In genomic region chr14:35349966-35350365, GRCh38 we compare ENCODE assay signal across 2 cellular contexts.
TF ChIP-seq lines count a peak whose summit lies in the region.

No MANE protein-coding gene starts in this region.

TF ChIP-seq in A549, 52 proteins besides CTCF, POLR2A, EP300 and RAD21:
- TF ChIP-seq TFCP2L1 (CRISPR knock-in tag; IDR thresholded peaks at IDR 0.05) (no peak), HEYL (CRISPR knock-in tag; IDR thresholded peaks at IDR 0.05) (no peak), BCL3 (IDR thresholded peaks at IDR 0.05) (no peak), HDAC2 (IDR thresholded peaks at IDR 0.05) (no peak), RFX5 (IDR thresholded peaks at IDR 0.05) (no peak), RARB (CRISPR knock-in tag; IDR thresholded peaks at IDR 0.05) (no peak), ESRRA (IDR thresholded peaks at IDR 0.05; ENCODE audit: borderline replicate concordance, low read length) (no peak), HOXB13 (CRISPR knock-in tag; IDR thresholded peaks at IDR 0.05; ENCODE audit: low read depth) (no peak), NR3C1 (IDR thresholded peaks at IDR 0.05) (no peak), FOSL2 (IDR thresholded peaks at IDR 0.05) (no peak), FOSL2 (CRISPR knock-in tag; IDR thresholded peaks at IDR 0.05) (no peak), CHD4 (IDR thresholded peaks at IDR 0.05; ENCODE audit: borderline replicate concordance) (no peak), JUNB (IDR thresholded peaks at IDR 0.05) (no peak), USF2 (IDR thresholded peaks at IDR 0.05) (no peak), CBX8 (IDR thresholded peaks at IDR 0.05) (no peak), SREBF2 (IDR thresholded peaks at IDR 0.05) (no peak)

TF ChIP-seq in K562, 482 proteins besides CTCF, POLR2A, EP300 and RAD21:
- no peak for TF ChIP-seq C11orf30 (IDR thresholded peaks at IDR 0.05; ENCODE audit: low read depth)
- no peak for TF ChIP-seq TAF1 (IDR thresholded peaks at IDR 0.05; ENCODE audit: control insufficient read depth, extremely low read depth, insufficient read depth, low read length, severe bottlenecking)
- no peak for TF ChIP-seq NR4A1 (CRISPR knock-in tag; IDR thresholded peaks at IDR 0.05)
- TF ChIP-seq NR4A1 (tag; IDR thresholded peaks at IDR 0.05) = no peak
- TF ChIP-seq MECOM (CRISPR knock-in tag; IDR thresholded peaks at IDR 0.05) = no peak
- TF ChIP-seq NFYB (IDR thresholded peaks at IDR 0.05; ENCODE audit: extremely low read depth, insufficient read length) = no peak
- TF ChIP-seq XRCC3 (IDR thresholded peaks at IDR 0.05) = no peak
- TF ChIP-seq ATF2 (CRISPR knock-in tag; IDR thresholded peaks at IDR 0.05) = no peak
- no peak for TF ChIP-seq POLR2AphosphoS5 (IDR thresholded peaks at IDR 0.05; ENCODE audit: control insufficient read depth, insufficient read depth, low read depth, low read length)
- no peak for TF ChIP-seq KLF13 (tag; IDR thresholded peaks at IDR 0.05; ENCODE audit: borderline replicate concordance, low read depth)
- TF ChIP-seq E2F5 (CRISPR knock-in tag; IDR thresholded peaks at IDR 0.05) = no peak
- no peak for TF ChIP-seq ZNF79 (CRISPR knock-in tag; IDR thresholded peaks at IDR 0.05; ENCODE audit: low read depth)
- TF ChIP-seq ZNF445 (CRISPR knock-in tag; IDR thresholded peaks at IDR 0.05; ENCODE audit: low read depth) = no peak
- TF ChIP-seq, protein P1, sequence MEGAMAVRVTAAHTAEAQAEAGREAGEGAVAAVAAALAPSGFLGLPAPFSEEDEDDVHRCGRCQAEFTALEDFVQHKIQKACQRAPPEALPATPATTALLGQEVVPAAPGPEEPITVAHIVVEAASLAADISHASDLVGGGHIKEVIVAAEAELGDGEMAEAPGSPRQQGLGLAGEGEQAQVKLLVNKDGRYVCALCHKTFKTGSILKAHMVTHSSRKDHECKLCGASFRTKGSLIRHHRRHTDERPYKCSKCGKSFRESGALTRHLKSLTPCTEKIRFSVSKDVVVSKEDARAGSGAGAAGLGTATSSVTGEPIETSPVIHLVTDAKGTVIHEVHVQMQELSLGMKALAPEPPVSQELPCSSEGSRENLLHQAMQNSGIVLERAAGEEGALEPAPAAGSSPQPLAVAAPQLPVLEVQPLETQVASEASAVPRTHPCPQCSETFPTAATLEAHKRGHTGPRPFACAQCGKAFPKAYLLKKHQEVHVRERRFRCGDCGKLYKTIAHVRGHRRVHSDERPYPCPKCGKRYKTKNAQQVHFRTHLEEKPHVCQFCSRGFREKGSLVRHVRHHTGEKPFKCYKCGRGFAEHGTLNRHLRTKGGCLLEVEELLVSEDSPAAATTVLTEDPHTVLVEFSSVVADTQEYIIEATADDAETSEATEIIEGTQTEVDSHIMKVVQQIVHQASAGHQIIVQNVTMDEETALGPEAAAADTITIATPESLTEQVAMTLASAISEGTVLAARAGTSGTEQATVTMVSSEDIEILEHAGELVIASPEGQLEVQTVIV (CRISPR knock-in tag; IDR thresholded peaks at IDR 0.05; ENCODE audit: borderline replicate concordance) = no peak
- no peak for TF ChIP-seq SMAD2 (IDR thresholded peaks at IDR 0.05; ENCODE audit: low read depth, low read length)
- no peak for TF ChIP-seq FOXM1 (IDR thresholded peaks at IDR 0.05; ENCODE audit: low read depth)
- TF ChIP-seq FOXM1 (CRISPR knock-in tag; IDR thresholded peaks at IDR 0.05; ENCODE audit: low read depth) = no peak
- TF ChIP-seq ELF4 (CRISPR knock-in tag; IDR thresholded peaks at IDR 0.05) = no peak
- no peak for TF ChIP-seq MTA2 (IDR thresholded peaks at IDR 0.05; ENCODE audit: low read depth)
- TF ChIP-seq ARID2 (IDR thresholded peaks at IDR 0.05) = no peak
